In genomic region chr14:52380294-52380693, GRCh38 we compare ENCODE assay signal across 10 cellular contexts.
DNase-seq lines count a peak whose midpoint lies in the region; ATAC-seq and TF ChIP-seq lines count a peak whose summit lies in the region.
"Had no signal": no experiment of that assay in that cellular context is flagged by ENCODE, and none has a peak within 500 bp of the region (broad histone marks: within the 10 kb centered on the region; RNA-seq: fewer than 3 reads in every experiment).

No MANE protein-coding gene starts in this region.

- H3K27ac ChIP-seq in adrenal gland = no peak overlapping the region
- no peak overlapping the region for H3K27ac ChIP-seq in gastroesophageal sphincter

- no peaks in the 10 kb centered on the region for H3K36me3 ChIP-seq in adrenal gland (replicated peaks in 1 of 2)
- H3K36me3 ChIP-seq in gastroesophageal sphincter = no peaks in the 10 kb centered on the region

- TF ChIP-seq CTCF in fibroblast of villous mesenchyme (IDR thresholded peaks at IDR 0.05; ENCODE audit: insufficient read depth, low read depth, low read length) (no peak), adrenal gland (IDR thresholded peaks at IDR 0.05) (no peak), gastroesophageal sphincter (IDR thresholded peaks at IDR 0.05) (no peak)

- no peak for TF ChIP-seq EP300 in gastroesophageal sphincter (IDR thresholded peaks at IDR 0.05)

- ATAC-seq in GM18511 (IDR thresholded peaks at IDR 0.05; ENCODE audit: unreplicated experiment) (peak; percentile 99), GM21529 (IDR thresholded peaks at IDR 0.05; ENCODE audit: unreplicated experiment) (peak; percentile 99), HG03439 (IDR thresholded peaks at IDR 0.05; ENCODE audit: unreplicated experiment) (peak; percentile 99), gastroesophageal sphincter (no peak)

- no peaks in the 10 kb centered on the region for H3K9me3 ChIP-seq in adrenal gland (replicated peaks in 1 of 3)
- H3K9me3 ChIP-seq in gastroesophageal sphincter = peaks cover 0 to 18% (median 0%) of the 10 kb centered on the region in 3 donors

- intact Hi-C loops in adrenal gland (cut with DNase I) = no loop called here

- peak; percentile 29 for DNase-seq in fibroblast of villous mesenchyme (ENCODE audit: low read depth)
- no peak for DNase-seq in NOMO-1 treated with DMSO at 0.1 percent for 48 hours (lab: John Stamatoyannopoulos, UW; ENCODE audit: unreplicated experiment)
- DNase-seq in adrenal gland = no peak
- no peak for DNase-seq in AG20443 (ENCODE audit: low spot score)
- DNase-seq: midbrain, NCI-H1092 treated with DMSO at 0.1 percent for 48 hours had no signal

- H3K27me3 ChIP-seq in adrenal gland (no peaks in the 10 kb centered on the region), gastroesophageal sphincter (peaks cover 8% of the 10 kb centered on the region)

- H3K4me1 ChIP-seq in adrenal gland (replicated peaks in 1 of 2) = no peaks in the 10 kb centered on the region
- no peaks in the 10 kb centered on the region for H3K4me1 ChIP-seq in gastroesophageal sphincter

- no peak overlapping the region for H3K4me3 ChIP-seq in fibroblast of villous mesenchyme (ENCODE audit: low read depth, low read length)
- H3K4me3 ChIP-seq in adrenal gland = no peak overlapping the region
- H3K4me3 ChIP-seq in gastroesophageal sphincter = no peak overlapping the region

- TF ChIP-seq POLR2A in adrenal gland (IDR thresholded peaks at IDR 0.05) (no peak), gastroesophageal sphincter (IDR thresholded peaks at IDR 0.05) (no peak)
